ENCODE assay signal across 7 cellular contexts in genomic region chr3:46926871-46927717, GRCh38. TPM values are rescaled to one million over a fixed set of nuclear protein-coding genes. Genes with fewer than 3 reads are reported as not detected.
DNase-seq lines count a peak whose midpoint lies in the region; ATAC-seq and TF ChIP-seq lines count a peak whose summit lies in the region.

No MANE protein-coding gene starts in this region.

- WGBS in gastroesophageal sphincter (ENCODE audit: low coverage in 1 of 2), 2 donors = 55 to 74% methylated on average over 5 to 9 of the region's 15 CpGs
- WGBS in tibial nerve, 2 donors = 68 to 86% methylated on average over 12 to 13 of the region's 15 CpGs

- TF ChIP-seq EP300 in gastroesophageal sphincter (IDR thresholded peaks at IDR 0.05) (no peak), tibial nerve (IDR thresholded peaks at IDR 0.05) (no peak)

- peak overlapping the region; percentile 86 for H3K4me2 ChIP-seq in OCI-LY3 (ENCODE audit: low read length)

- H3K36me3 ChIP-seq in OCI-LY3 (replicated peaks; ENCODE audit: low read depth, low read length) = peaks cover 66% of the 10 kb centered on the region
- peaks cover 0 to 57% of the 10 kb centered on the region in 2 donors for H3K36me3 ChIP-seq in gastroesophageal sphincter
- peaks cover 0 to 46% (median 17%) of the 10 kb centered on the region in 3 donors for H3K36me3 ChIP-seq in tibial nerve

- H3K9ac ChIP-seq in OCI-LY3 (ENCODE audit: low read length) = peak overlapping the region; percentile 86

- no peak overlapping the region for H2AFZ ChIP-seq in OCI-LY3 (ENCODE audit: low read depth, low read length)

- H3K27me3 ChIP-seq in OCI-LY3 (ENCODE audit: low read depth, low read length) = no peaks in the 10 kb centered on the region
- H3K27me3 ChIP-seq in gastroesophageal sphincter = no peaks in the 10 kb centered on the region
- H3K27me3 ChIP-seq in tibial nerve = no peaks in the 10 kb centered on the region

- ATAC-seq in GM18907 (IDR thresholded peaks at IDR 0.05; ENCODE audit: unreplicated experiment) (peak; percentile 57), HG02642 (IDR thresholded peaks at IDR 0.05; ENCODE audit: poor library complexity, unreplicated experiment) (peak; percentile 60), gastroesophageal sphincter (no peak)

- peaks cover 75% of the 10 kb centered on the region for H3K4me1 ChIP-seq in OCI-LY3 (ENCODE audit: low read length)
- peaks cover 17 to 93% (median 58%) of the 10 kb centered on the region in 3 donors for H3K4me1 ChIP-seq in gastroesophageal sphincter
- peaks cover 0 to 80% (median 65%) of the 10 kb centered on the region in 4 donors for H3K4me1 ChIP-seq in tibial nerve

- peak overlapping the region; percentile 98 for H3K27ac ChIP-seq in OCI-LY3 (ENCODE audit: low read length)
- H3K27ac ChIP-seq in gastroesophageal sphincter = peak overlapping the region in 3 of 4 donors; percentile 32 to 83 (median 49)
- H3K27ac ChIP-seq in tibial nerve = peak overlapping the region; percentile 13 to 74 (median 66)

- TF ChIP-seq CTCF in OCI-LY3 (IDR thresholded peaks at IDR 0.05; ENCODE audit: low read depth, low read length) (no peak), gastroesophageal sphincter (IDR thresholded peaks at IDR 0.05) (no peak), tibial nerve (IDR thresholded peaks at IDR 0.05) (no peak)

- H3K9me3 ChIP-seq in OCI-LY3 (ENCODE audit: insufficient read depth, low read length) (peaks cover 7% of the 10 kb centered on the region; the same call in 1 of the 2 replicates), gastroesophageal sphincter (no peaks in the 10 kb centered on the region), tibial nerve (no peaks in the 10 kb centered on the region)

- peaks cover 75% of the 10 kb centered on the region for H3K79me2 ChIP-seq in OCI-LY3 (ENCODE audit: low read length)

- TF ChIP-seq POLR2A in gastroesophageal sphincter (IDR thresholded peaks at IDR 0.05) = no peak
- no peak for TF ChIP-seq POLR2A in tibial nerve (IDR thresholded peaks at IDR 0.05)
- TF ChIP-seq POLR2A in erythroblast (IDR thresholded peaks at IDR 0.05; ENCODE audit: low read length) = no peak

- DNase-seq in tibial nerve (ENCODE audit: low spot score in 2 of 2) (no peak), erythroblast (lab: John Stamatoyannopoulos, UW) (no peak), SW 1271 (lab: John Stamatoyannopoulos, UW) (no peak)

- H3K4me3 ChIP-seq in OCI-LY3 (ENCODE audit: low read length) = peak overlapping the region; percentile 60
- H3K4me3 ChIP-seq in gastroesophageal sphincter = no peak overlapping the region
- no peak overlapping the region for H3K4me3 ChIP-seq in tibial nerve

- H4K20me1 ChIP-seq in OCI-LY3 (ENCODE audit: insufficient read depth, low read length) = no peaks in the 10 kb centered on the region

RNA-seq across cellular contexts. Expression of gene CCDC12, which starts 49.5 kb away (rescaled TPM):
- 10 to 100 TPM; 14.3 to 52.2 (median 42.0) TPM for total RNA-seq in gastroesophageal sphincter
- total RNA-seq in tibial nerve = 10 to 100 TPM; 36.9 to 59.4 (median 50.2) TPM

RNA-seq across cellular contexts. Expression of gene PTH1R, which starts 49.6 kb away (rescaled TPM):
- total RNA-seq in gastroesophageal sphincter (10 to 100 TPM in 3 of 4 donors, 1 to 10 TPM in 1; 7.8 to 18.5 (median 14.5) TPM), tibial nerve (10 to 100 TPM in 3 of 4 donors, 1 to 10 TPM in 1; 8.1 to 14.3 (median 13.6) TPM)

RNA-seq across cellular contexts. Expression of gene NBEAL2, which starts 52.4 kb away (rescaled TPM):
- 10 to 100 TPM; 12.3 to 23.2 (median 20.4) TPM for total RNA-seq in gastroesophageal sphincter
- 10 to 100 TPM; 25.3 to 92.1 (median 26.6) TPM for total RNA-seq in tibial nerve
